8 cellular contexts compared by ENCODE assay signal in genomic region chr3:3127432-3128010, GRCh38. TPM values are rescaled to one million over a fixed set of nuclear protein-coding genes. Genes with fewer than 3 reads are reported as not detected.
DNase-seq lines count a peak whose midpoint lies in the region; ATAC-seq and TF ChIP-seq lines count a peak whose summit lies in the region.

No MANE protein-coding gene starts in this region.

- 52 to 94% methylated on average over 4 to 11 of the region's 20 CpGs for WGBS in gastroesophageal sphincter (ENCODE audit: low coverage in 1 of 2), 2 donors

- peak overlapping the region; percentile 84 for H3K27ac ChIP-seq in cardiac muscle cell
- peak overlapping the region; percentile 66 to 96 (median 92) for H3K27ac ChIP-seq in gastroesophageal sphincter
- H3K27ac ChIP-seq in skin epidermis: peak overlapping the region; percentile 76 to 99 (median 96)

- H3K27me3 Mint-ChIP-seq in activated T-cell treated with anti-CD3 and anti-CD28 coated beads, Interleukin-2, amount 50 U/mL, for 72 hours (ENCODE audit: low read depth): no peaks in the 10 kb centered on the region

- ATAC-seq in Right ventricle myocardium superior (ENCODE audit: poor library complexity): no peak
- ATAC-seq in activated T-cell treated with anti-CD3 and anti-CD28 coated beads, Interleukin-2, amount 50 U/mL, for 72 hours (replicated peaks in 1 of 2): peak; percentile 43 to 53
- ATAC-seq in gastroesophageal sphincter: no peak

- no peaks in the 10 kb centered on the region for H3K9me3 Mint-ChIP-seq in activated T-cell treated with anti-CD3 and anti-CD28 coated beads, Interleukin-2, amount 50 U/mL, for 72 hours

- H3K4me3 ChIP-seq in cardiac muscle cell (peak overlapping the region; percentile 88), MG63 (peak overlapping the region; percentile 90), gastroesophageal sphincter (peak overlapping the region; percentile 59 to 92), skin epidermis (peak overlapping the region; percentile 70 to 95 (median 72))

- in situ Hi-C loops in G401 (cut with HindIII; ENCODE audit: low sequenced_read_pairs): no loop called here

- H3K27ac Mint-ChIP-seq in activated T-cell treated with anti-CD3 and anti-CD28 coated beads, Interleukin-2, amount 50 U/mL, for 72 hours: peak overlapping the region; percentile 85

- peak overlapping the region; percentile 95 to 98 for H3K4me3 Mint-ChIP-seq in activated T-cell treated with anti-CD3 and anti-CD28 coated beads, Interleukin-2, amount 50 U/mL, for 72 hours

- peaks cover 15 to 24% of the 10 kb centered on the region in 2 donors for H3K36me3 Mint-ChIP-seq in activated T-cell treated with anti-CD3 and anti-CD28 coated beads, Interleukin-2, amount 50 U/mL, for 72 hours (ENCODE audit: insufficient read depth in 2 of 2)

- no peak for TF ChIP-seq POLR2A in gastroesophageal sphincter (IDR thresholded peaks at IDR 0.05)

- no peak for TF ChIP-seq EP300 in gastroesophageal sphincter (IDR thresholded peaks at IDR 0.05)

- intact Hi-C loops in Right ventricle myocardium superior (cut with DNase I): no loop called here

- H3K9me3 ChIP-seq in cardiac muscle cell (ENCODE audit: low read depth): no peaks in the 10 kb centered on the region
- no peaks in the 10 kb centered on the region for H3K9me3 ChIP-seq in MG63
- no peaks in the 10 kb centered on the region for H3K9me3 ChIP-seq in gastroesophageal sphincter

- no peaks in the 10 kb centered on the region for H3K27me3 ChIP-seq in cardiac muscle cell
- H3K27me3 ChIP-seq in MG63: no peaks in the 10 kb centered on the region
- H3K27me3 ChIP-seq in gastroesophageal sphincter: no peaks in the 10 kb centered on the region

- H3K4me1 ChIP-seq in cardiac muscle cell (ENCODE audit: low read depth): peaks cover 4% of the 10 kb centered on the region
- peaks cover 0 to 32% (median 7%) of the 10 kb centered on the region in 3 donors for H3K4me1 ChIP-seq in gastroesophageal sphincter

- H3K36me3 ChIP-seq in cardiac muscle cell (peaks cover 18% of the 10 kb centered on the region), MG63 (peaks cover 28% of the 10 kb centered on the region), gastroesophageal sphincter (peaks cover 0 to 28% of the 10 kb centered on the region in 2 donors)

- no peak for TF ChIP-seq CTCF in cardiac muscle cell (IDR thresholded peaks at IDR 0.05; ENCODE audit: low read depth, low read length)
- no peak for TF ChIP-seq CTCF in gastroesophageal sphincter (IDR thresholded peaks at IDR 0.05)

- peaks cover 47% of the 10 kb centered on the region for H3K4me1 Mint-ChIP-seq in activated T-cell treated with anti-CD3 and anti-CD28 coated beads, Interleukin-2, amount 50 U/mL, for 72 hours (ENCODE audit: low read depth)

- DNase-seq in cardiac muscle cell (ENCODE audit: low read depth in 1 of 2, low spot score in 1 of 2) (peak in 1 of 2 donors; percentile 13), Right ventricle myocardium superior (no peak), MG63 (no peak), foreskin melanocyte (no peak), G401 (ENCODE audit: low spot score) (no peak)
- DNase-seq in activated T-cell treated with anti-CD3 and anti-CD28 coated beads, Interleukin-2, amount 50 U/mL, for 72 hours: peak; percentile 60

RNA-seq across cellular contexts. Expression of gene TRNT1, which starts 0.8 kb away (rescaled TPM):
- total RNA-seq in cardiac muscle cell (9.8 and 12.2 TPM in 2 replicates), Right ventricle myocardium superior (14.3 TPM), gastroesophageal sphincter (10 to 100 TPM in 2 of 4 donors, 1 to 10 TPM in 2; 8.7 to 20.6 (median 12.2) TPM)
- 25.1 and 25.6 TPM in 2 replicates for polyA plus RNA-seq in cardiac muscle cell
- total RNA-seq in MG63 (2014; rRNA removed; shearing (Covaris generic); ENCODE audit: low replicate concordance): 34.2 and 60.3 TPM in 2 replicates
- total RNA-seq in activated T-cell treated with anti-CD3 and anti-CD28 coated beads, Interleukin-2, amount 50 U/mL, for 72 hours: 10 to 100 TPM; 33.6 to 41.5 TPM
- total RNA-seq in G401 (2014; rRNA removed; shearing (Covaris generic)): 32.7 and 61.7 TPM in 2 replicates

RNA-seq across cellular contexts. Expression of gene IL5RA, which starts 17.3 kb away (rescaled TPM):
- total RNA-seq in cardiac muscle cell (0.07 TPM in 1 of 2 replicates, not detected in the other), Right ventricle myocardium superior (1.0 TPM), gastroesophageal sphincter (under 1 TPM in 3 of 4 donors, not detected in 1; 0.15 to 0.81 (median 0.72) TPM)
- not detected in 2 replicates for polyA plus RNA-seq in cardiac muscle cell
- not detected in 2 replicates for total RNA-seq in MG63 (2014; rRNA removed; shearing (Covaris generic); ENCODE audit: low replicate concordance)
- 1 to 10 TPM in 1 of 2 donors, under 1 TPM in 1; 0.77 to 1.5 TPM for total RNA-seq in activated T-cell treated with anti-CD3 and anti-CD28 coated beads, Interleukin-2, amount 50 U/mL, for 72 hours
- not detected in 2 replicates for total RNA-seq in G401 (2014; rRNA removed; shearing (Covaris generic))

RNA-seq across cellular contexts. Expression of gene CRBN, which starts 52.0 kb away (rescaled TPM):
- 47.3 and 63.0 TPM in 2 replicates for total RNA-seq in cardiac muscle cell
- 44.5 and 47.2 TPM in 2 replicates for polyA plus RNA-seq in cardiac muscle cell
- total RNA-seq in Right ventricle myocardium superior: 46.9 TPM
- 23.2 and 26.0 TPM in 2 replicates for total RNA-seq in MG63 (2014; rRNA removed; shearing (Covaris generic); ENCODE audit: low replicate concordance)
- 10 to 100 TPM; 48.3 to 62.9 TPM for total RNA-seq in activated T-cell treated with anti-CD3 and anti-CD28 coated beads, Interleukin-2, amount 50 U/mL, for 72 hours
- 100 to 1,000 TPM in 3 of 4 donors, 10 to 100 TPM in 1; 56.1 to 205 (median 124) TPM for total RNA-seq in gastroesophageal sphincter
- 39.4 and 40.0 TPM in 2 replicates for total RNA-seq in G401 (2014; rRNA removed; shearing (Covaris generic))

Comparison
In these comparisons a context has a peak if more than half of its experiments do, and no peak if none do; other contexts are left out.
1. DNase-seq: peak in activated T-cell treated with anti-CD3 and anti-CD28 coated beads, Interleukin-2, amount 50 U/mL, for 72 hours (2 of 2); none in Right ventricle myocardium superior (single experiment), MG63 (single experiment), foreskin melanocyte (single experiment) and G401 (single experiment).
2. ATAC-seq: peak in activated T-cell treated with anti-CD3 and anti-CD28 coated beads, Interleukin-2, amount 50 U/mL, for 72 hours (2 of 2); none in Right ventricle myocardium superior (single experiment) and gastroesophageal sphincter (single experiment).
3. Peak in every context shown above with its lines, with median percentiles within 50 percentile points of each other: H3K27ac ChIP-seq and H3K4me3 ChIP-seq.